In genomic region chr6:71383891-71384489, GRCh38 we compare ENCODE assay signal across 8 cellular contexts.
A peak's percentile ranks its signal among the peaks of the same experiment; 100 is the strongest.
DNase-seq lines count a peak whose midpoint lies in the region; ATAC-seq and TF ChIP-seq lines count a peak whose summit lies in the region.

No MANE protein-coding gene starts in this region.

- H3K4me3 ChIP-seq in GM12875 (ENCODE audit: low read depth, low read length) (no peak overlapping the region), epithelial cell of esophagus (ENCODE audit: low read length) (no peak overlapping the region), retinal pigment epithelial cell (ENCODE audit: low read length) (no peak overlapping the region)

- DNase-seq in AG09319 (ENCODE audit: extremely low read depth, low read depth) (peak; percentile 25), OCI-M1 (lab: John Stamatoyannopoulos, UW) (peak; percentile 73), epithelial cell of esophagus (ENCODE audit: low read depth) (peak; percentile 47), retinal pigment epithelial cell (ENCODE audit: low read depth) (no peak)
- DNase-seq in activated CD4-positive, CD25-positive, alpha-beta regulatory T cell (lab: John Stamatoyannopoulos, UW): no peak
- no peak for DNase-seq in stimulated activated naive CD4-positive, alpha-beta T cell treated with Interleukin-2 at 50 U/mL for 16 hours (lab: John Stamatoyannopoulos, UW)

- no peak for ATAC-seq in GM18498 (IDR thresholded peaks at IDR 0.05; ENCODE audit: unreplicated experiment)

- TF ChIP-seq CTCF in AG09319 (IDR thresholded peaks at IDR 0.05; ENCODE audit: low read depth, low read length) (peak; percentile 49), GM12875 (IDR thresholded peaks at IDR 0.05; ENCODE audit: borderline replicate concordance, insufficient read depth, low read depth, low read length) (0 out of 2 replicates have a peak, but pooled peaks have one; percentile 21), epithelial cell of esophagus (IDR thresholded peaks at IDR 0.05; ENCODE audit: insufficient read depth, low read depth, low read length, missing control alignments) (peak; percentile 58), retinal pigment epithelial cell (conservative IDR thresholded peaks at IDR 0.05; ENCODE audit: low read depth, low read length) (peak; percentile 52)

Comparison
In these comparisons a context has a peak if more than half of its experiments do, and no peak if none do; other contexts are left out.
1. DNase-seq: peak in AG09319 (single experiment), OCI-M1 (single experiment) and epithelial cell of esophagus (single experiment); none in retinal pigment epithelial cell (single experiment), activated CD4-positive, CD25-positive, alpha-beta regulatory T cell (0 of 4) and stimulated activated naive CD4-positive, alpha-beta T cell treated with Interleukin-2 at 50 U/mL for 16 hours (single experiment).
2. Peak in every context shown above with its lines, with median percentiles within 50 percentile points of each other: CTCF ChIP-seq.